In genomic region chr2:219079417-219079816, GRCh38 we compare ENCODE assay signal across 24 cellular contexts. TPM values are rescaled to one million over a fixed set of nuclear protein-coding genes. Genes with fewer than 3 reads are reported as not detected.
DNase-seq lines count a peak whose midpoint lies in the region; ATAC-seq, FAIRE-seq and TF ChIP-seq lines count a peak whose summit lies in the region.
"Had no signal": no experiment of that assay in that cellular context is flagged by ENCODE, and none has a peak within 500 bp of the region (broad histone marks: within the 10 kb centered on the region; RNA-seq: fewer than 3 reads in every experiment).

No MANE protein-coding gene starts in this region.

- FAIRE-seq in H54 (lab: Jason Lieb, UNC), result peak; percentile 85
- FAIRE-seq: A549, endothelial cell of umbilical vein had no signal

- peak; percentile 35 for DNase-seq in A172 (ENCODE audit: low spot score)
- DNase-seq in H54 (ENCODE audit: insufficient read length, low spot score), result no peak
- peak; percentile 42 for DNase-seq in brain microvascular endothelial cell
- peak; percentile 61 to 80 for DNase-seq in left colon
- DNase-seq in NCI-H1694 treated with DMSO at 0.1 percent for 48 hours (lab: John Stamatoyannopoulos, UW), result no peak
- no peak for DNase-seq in Kasumi-1 (lab: John Stamatoyannopoulos, UW)
- DNase-seq: adrenal gland; CD4-positive, alpha-beta T cell; DMS53; NCI-H1930; NCI-H524; OCI-M1; stimulated activated naive B cell treated with anti-CD40 and anti-IgM and Interleukin-4, amounts not matched to agents 10 μg/mL and 1 μg/mL and 100 μg/mL, for 72 hours had no signal

- no peak for TF ChIP-seq POLR2A in H54 (IDR thresholded peaks at IDR 0.05; ENCODE audit: low read depth, low read length)

- peaks cover 3% of the 10 kb centered on the region for H3K36me3 ChIP-seq in brain microvascular endothelial cell (replicated peaks)
- H3K36me3 ChIP-seq: prostate gland had no signal

- ATAC-seq in left colon (peak; percentile 72), HG03469 (IDR thresholded peaks at IDR 0.05; ENCODE audit: unreplicated experiment) (no peak), GM18511 (IDR thresholded peaks at IDR 0.05; ENCODE audit: unreplicated experiment) (no peak)
- ATAC-seq: A549; activated T-helper 17 cell treated with anti-CD3 and anti-CD28 coated beads, Interleukin-2, amount 50 U/mL, for 72 hours; natural killer cell treated with Interleukin-12 subunit alpha and Interleukin-12 subunit beta and Interleukin-15 and Interleukin-18, amount 100 ng/mL, for 72 hours; stimulated activated naive B cell treated with anti-CD40 and anti-IgM and Interleukin-4, amounts not matched to agents 10 μg/mL and 1 μg/mL and 100 μg/mL, for 72 hours had no signal

- TF ChIP-seq CTCF in brain microvascular endothelial cell (IDR thresholded peaks at IDR 0.05; ENCODE audit: low read depth, low read length, missing control alignments), result no peak

- intact Hi-C loops in left colon (cut with DNase I, micrococcal nuclease), result no loop called here

- H3K27me3 ChIP-seq in brain microvascular endothelial cell (replicated peaks), result no peaks in the 10 kb centered on the region
- H3K27me3 ChIP-seq: adrenal gland, SJSA1 had no signal

- H3K27ac ChIP-seq in brain microvascular endothelial cell, result no peak overlapping the region
- H3K27ac ChIP-seq: A549, adrenal gland, prostate gland, SJSA1 had no signal

- in situ Hi-C loops in brain microvascular endothelial cell (cut with HindIII; ENCODE audit: low pct_ligation_motif_present, low sequenced_read_pairs), result no loop called here

- H3K4me3 ChIP-seq in brain microvascular endothelial cell (ENCODE audit: low read depth, low read length), result no peak overlapping the region
- H3K4me3 ChIP-seq: A549, adrenal gland, lung, prostate gland, SJSA1 had no signal

RNA-seq across cellular contexts. Expression of gene IHH, which starts 18.7 kb away (rescaled TPM):
- 0.03 TPM in 1 of 2 replicates, not detected in the other for total RNA-seq in A172 (2014; rRNA removed; shearing (Covaris generic))
- 10 to 100 TPM; 72.7 to 85.5 TPM for total RNA-seq in left colon
- total RNA-seq: CD4-positive, alpha-beta T cell; endothelial cell of umbilical vein; glomerular endothelial cell had no signal

RNA-seq across cellular contexts. Expression of gene CFAP65, which starts 38.1 kb away (rescaled TPM):
- total RNA-seq in A172 (2014; rRNA removed; shearing (Covaris generic)), result 0.26 and 0.55 TPM in 2 replicates
- total RNA-seq in left colon, result under 1 TPM; 0.39 to 0.76 TPM
- total RNA-seq: activated T-helper 17 cell treated with anti-CD3 and anti-CD28 coated beads, Interleukin-2, amount 50 U/mL, for 72 hours; CD4-positive, alpha-beta T cell; endothelial cell of umbilical vein; glomerular endothelial cell; natural killer cell treated with Interleukin-12 subunit alpha and Interleukin-12 subunit beta and Interleukin-15 and Interleukin-18, amount 100 ng/mL, for 72 hours; SJSA1; T-helper 2 cell treated with Interferon-gamma antibody and Interleukin-4, amounts not matched to agents 100 ng/mL and 5 ng/mL, for 36 hours had no signal

Comparison
In these comparisons a context has a peak if more than half of its experiments do, and no peak if none do; other contexts are left out.
1. DNase-seq: peak in A172 (single experiment), brain microvascular endothelial cell (single experiment) and left colon (2 of 2); none in H54 (single experiment), NCI-H1694 treated with DMSO at 0.1 percent for 48 hours (single experiment) and Kasumi-1 (0 of 2).
2. RNA of gene IHH, which starts 18.7 kb away (total RNA-seq): 72.7 to 85.5 TPM in left colon; 0.03 TPM in A172; every median in the first group is over 10 times any median in the second.